In the genomic region with DNA sequence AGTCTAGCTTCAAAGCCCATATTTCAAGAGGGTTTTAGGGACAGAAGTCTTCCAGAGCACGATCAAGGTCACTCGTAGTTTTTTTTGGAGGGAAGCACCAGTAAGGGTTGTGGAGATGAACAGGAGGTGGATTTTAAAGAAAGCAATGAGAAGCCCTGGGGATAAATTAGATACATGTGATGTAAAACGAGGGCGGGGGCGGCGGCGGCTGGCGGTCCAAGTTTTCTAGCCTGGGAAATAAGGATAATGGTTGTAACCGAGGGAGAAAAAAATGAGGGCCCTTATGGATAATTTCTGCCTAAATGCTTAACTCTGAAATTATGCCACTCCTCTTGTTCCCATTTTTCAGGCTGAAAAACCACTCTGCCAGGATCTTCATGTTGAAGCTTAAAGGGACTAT, we compare ENCODE assay signal across 19 cellular contexts.
DNase-seq lines count a peak whose midpoint lies in the region; ATAC-seq and TF ChIP-seq lines count a peak whose summit lies in the region.
"Had no signal": no experiment of that assay in that cellular context is flagged by ENCODE, and none has a peak within 500 bp of the region (broad histone marks: within the 10 kb centered on the region; RNA-seq: fewer than 3 reads in every experiment).

No MANE protein-coding gene starts in this region.

- H3K4me3 ChIP-seq in esophagus muscularis mucosa (no peak overlapping the region), thyroid gland (replicated peaks in 1 of 3) (no peak overlapping the region)

- TF ChIP-seq EP300 in esophagus muscularis mucosa (IDR thresholded peaks at IDR 0.05) = no peak

- no peaks in the 10 kb centered on the region for H3K27me3 Mint-ChIP-seq in activated CD8-positive, alpha-beta T cell treated with anti-CD3 and anti-CD28 coated beads for 36 hours
- H3K27me3 Mint-ChIP-seq in activated CD8-positive, alpha-beta T cell treated with anti-CD3 and anti-CD28 coated beads, Interleukin-2, amount 10 ng/mL, durations not matched to agents 7 days and 5 days (ENCODE audit: low read depth) = no peaks in the 10 kb centered on the region
- H3K27me3 Mint-ChIP-seq in CD4-positive, alpha-beta T cell = no peaks in the 10 kb centered on the region
- H3K27me3 Mint-ChIP-seq in activated naive CD8-positive, alpha-beta T cell treated with anti-CD3 and anti-CD28 coated beads for 36 hours = no peaks in the 10 kb centered on the region
- H3K27me3 Mint-ChIP-seq in naive thymus-derived CD8-positive, alpha-beta T cell = no peaks in the 10 kb centered on the region

- ATAC-seq in activated CD8-positive, alpha-beta T cell treated with anti-CD3 and anti-CD28 coated beads for 36 hours = no peak
- no peak for ATAC-seq in activated CD8-positive, alpha-beta T cell treated with anti-CD3 and anti-CD28 coated beads, Interleukin-2, amount 10 ng/mL, durations not matched to agents 7 days and 5 days
- ATAC-seq in CD4-positive, alpha-beta T cell (ENCODE audit: poor library complexity) = no peak
- ATAC-seq in naive thymus-derived CD8-positive, alpha-beta T cell = no peak

- H3K4me3 Mint-ChIP-seq in activated CD8-positive, alpha-beta T cell treated with anti-CD3 and anti-CD28 coated beads for 36 hours = no peak overlapping the region
- no peak overlapping the region for H3K4me3 Mint-ChIP-seq in activated CD8-positive, alpha-beta T cell treated with anti-CD3 and anti-CD28 coated beads, Interleukin-2, amount 10 ng/mL, durations not matched to agents 7 days and 5 days
- peak overlapping the region; percentile 57 for H3K4me3 Mint-ChIP-seq in CD4-positive, alpha-beta T cell
- no peak overlapping the region for H3K4me3 Mint-ChIP-seq in activated naive CD8-positive, alpha-beta T cell treated with anti-CD3 and anti-CD28 coated beads for 36 hours
- H3K4me3 Mint-ChIP-seq in naive thymus-derived CD8-positive, alpha-beta T cell = peak overlapping the region in 7 of 10 donors; percentile 23 to 57 (median 43)

- TF ChIP-seq CTCF in activated CD8-positive, alpha-beta T cell treated with anti-CD3 and anti-CD28 coated beads for 36 hours (IDR thresholded peaks at IDR 0.05) = no peak
- no peak for TF ChIP-seq CTCF in CD4-positive, alpha-beta T cell (IDR thresholded peaks at IDR 0.05)
- TF ChIP-seq CTCF in esophagus muscularis mucosa (IDR thresholded peaks at IDR 0.05) = no peak
- TF ChIP-seq CTCF in thyroid gland (IDR thresholded peaks at IDR 0.05) = no peak

- peaks cover 70% of the 10 kb centered on the region for H3K4me1 Mint-ChIP-seq in activated CD8-positive, alpha-beta T cell treated with anti-CD3 and anti-CD28 coated beads for 36 hours (ENCODE audit: low read depth)
- H3K4me1 Mint-ChIP-seq in activated CD8-positive, alpha-beta T cell treated with anti-CD3 and anti-CD28 coated beads, Interleukin-2, amount 10 ng/mL, durations not matched to agents 7 days and 5 days (ENCODE audit: low read depth) = peaks cover 41% of the 10 kb centered on the region
- H3K4me1 Mint-ChIP-seq in CD4-positive, alpha-beta T cell (ENCODE audit: low read depth) = peaks cover 77% of the 10 kb centered on the region
- peaks cover 57% of the 10 kb centered on the region for H3K4me1 Mint-ChIP-seq in activated naive CD8-positive, alpha-beta T cell treated with anti-CD3 and anti-CD28 coated beads for 36 hours
- H3K4me1 Mint-ChIP-seq in naive thymus-derived CD8-positive, alpha-beta T cell = peaks cover 35 to 82% (median 70%) of the 10 kb centered on the region in 4 donors

- H3K4me1 ChIP-seq in esophagus muscularis mucosa (peaks cover 6 to 17% (median 9%) of the 10 kb centered on the region in 4 donors), thyroid gland (peaks cover 0 to 4% of the 10 kb centered on the region in 2 donors)

- TF ChIP-seq POLR2A in esophagus muscularis mucosa (IDR thresholded peaks at IDR 0.05; ENCODE audit: low read depth) (no peak), thyroid gland (IDR thresholded peaks at IDR 0.05) (no peak)

- CTCF ChIA-PET in activated CD8-positive, alpha-beta T cell treated with anti-CD3 and anti-CD28 coated beads for 36 hours (lab: Charles Lee) = interaction anchor here (1.1 to 1.6 kb wide), 2 partner anchors 11 to 20 kb away, joined by 3 to 4 read pairs; no protein-coding TSS in a partner anchor
- CTCF ChIA-PET in activated CD8-positive, alpha-beta T cell treated with anti-CD3 and anti-CD28 coated beads, Interleukin-2, amount 10 ng/mL, durations not matched to agents 7 days and 5 days (lab: Charles Lee) = no interaction called here
- CTCF ChIA-PET in CD4-positive, alpha-beta T cell (lab: Charles Lee) = no interaction called here

- H3K9me3 ChIP-seq in CD4-positive, alpha-beta T cell (ENCODE audit: control insufficient read depth, low read length) = no peaks in the 10 kb centered on the region
- H3K9me3 ChIP-seq in esophagus muscularis mucosa (peaks cover 0 to 5% (median 2%) of the 10 kb centered on the region in 4 donors), thyroid gland (no peaks in the 10 kb centered on the region)

- H3K36me3 Mint-ChIP-seq in activated CD8-positive, alpha-beta T cell treated with anti-CD3 and anti-CD28 coated beads for 36 hours (ENCODE audit: low read depth) = peaks cover 51% of the 10 kb centered on the region
- H3K36me3 Mint-ChIP-seq in activated CD8-positive, alpha-beta T cell treated with anti-CD3 and anti-CD28 coated beads, Interleukin-2, amount 10 ng/mL, durations not matched to agents 7 days and 5 days (ENCODE audit: low read depth) = peaks cover 51% of the 10 kb centered on the region
- peaks cover 56% of the 10 kb centered on the region for H3K36me3 Mint-ChIP-seq in CD4-positive, alpha-beta T cell (ENCODE audit: low read depth)
- peaks cover 60% of the 10 kb centered on the region for H3K36me3 Mint-ChIP-seq in activated naive CD8-positive, alpha-beta T cell treated with anti-CD3 and anti-CD28 coated beads for 36 hours
- H3K36me3 Mint-ChIP-seq in naive thymus-derived CD8-positive, alpha-beta T cell = peaks cover 6 to 36% (median 31%) of the 10 kb centered on the region in 3 donors

- peaks cover 21% of the 10 kb centered on the region for H3K9me3 Mint-ChIP-seq in activated CD8-positive, alpha-beta T cell treated with anti-CD3 and anti-CD28 coated beads for 36 hours
- H3K9me3 Mint-ChIP-seq in activated CD8-positive, alpha-beta T cell treated with anti-CD3 and anti-CD28 coated beads, Interleukin-2, amount 10 ng/mL, durations not matched to agents 7 days and 5 days (ENCODE audit: insufficient read depth) = peaks cover 29% of the 10 kb centered on the region
- H3K9me3 Mint-ChIP-seq in CD4-positive, alpha-beta T cell = no peaks in the 10 kb centered on the region
- H3K9me3 Mint-ChIP-seq in activated naive CD8-positive, alpha-beta T cell treated with anti-CD3 and anti-CD28 coated beads for 36 hours = peaks cover 16% of the 10 kb centered on the region
- peaks cover 0 to 6% (median 0%) of the 10 kb centered on the region in 9 donors for H3K9me3 Mint-ChIP-seq in naive thymus-derived CD8-positive, alpha-beta T cell

- DNase-seq in activated CD8-positive, alpha-beta T cell treated with anti-CD3 and anti-CD28 coated beads for 36 hours = no peak
- no peak for DNase-seq in activated CD8-positive, alpha-beta T cell treated with anti-CD3 and anti-CD28 coated beads, Interleukin-2, amount 10 ng/mL, durations not matched to agents 7 days and 5 days
- DNase-seq in CD4-positive, alpha-beta T cell = no peak
- DNase-seq in activated naive CD8-positive, alpha-beta T cell treated with anti-CD3 and anti-CD28 coated beads for 36 hours = no peak
- no peak for DNase-seq in naive thymus-derived CD8-positive, alpha-beta T cell
- DNase-seq in esophagus muscularis mucosa (ENCODE audit: extremely low spot score) = no peak
- no peak for DNase-seq in thyroid gland
- no peak for DNase-seq in DMS53 (lab: John Stamatoyannopoulos, UW)
- DNase-seq: 8988T, C1 segment of cervical spinal cord, IMR-90, NCI-H1105 treated with DMSO at 0.1 percent for 48 hours, NCI-H2029 treated with DMSO at 0.1 percent for 48 hours, NCI-H226, NCI-H510A treated with DMSO at 0.1 percent for 48 hours, NCI-H748 treated with DMSO at 0.1 percent for 48 hours, SIG-M5 had no signal

- 84% methylated on average over 9 of the region's 9 CpGs for WGBS in esophagus muscularis mucosa
- WGBS in thyroid gland, 2 donors = 82 to 84% methylated on average over 9 of the region's 9 CpGs

- no peaks in the 10 kb centered on the region for H3K36me3 ChIP-seq in esophagus muscularis mucosa
- H3K36me3 ChIP-seq in thyroid gland = no peaks in the 10 kb centered on the region

- intact Hi-C loops in activated CD8-positive, alpha-beta T cell treated with anti-CD3 and anti-CD28 coated beads for 36 hours (cut with micrococcal nuclease) = no loop called here
- intact Hi-C loops in CD4-positive, alpha-beta T cell (cut with DNase I, micrococcal nuclease) = no loop called here
- intact Hi-C loops in esophagus muscularis mucosa (cut with DNase I) = no loop called here
- intact Hi-C loops in thyroid gland (cut with DNase I) = no loop called here

- no peak overlapping the region for H3K27ac ChIP-seq in CD4-positive, alpha-beta T cell (ENCODE audit: low read depth, low read length)
- H3K27ac ChIP-seq in esophagus muscularis mucosa (replicated peaks in 1 of 4) (no peak overlapping the region), thyroid gland (no peak overlapping the region)
- H3K27ac ChIP-seq: KMS-11, RWPE1 had no signal

- H3K27ac Mint-ChIP-seq in activated CD8-positive, alpha-beta T cell treated with anti-CD3 and anti-CD28 coated beads for 36 hours = peak overlapping the region; percentile 56
- no peak overlapping the region for H3K27ac Mint-ChIP-seq in activated CD8-positive, alpha-beta T cell treated with anti-CD3 and anti-CD28 coated beads, Interleukin-2, amount 10 ng/mL, durations not matched to agents 7 days and 5 days
- no peak overlapping the region for H3K27ac Mint-ChIP-seq in CD4-positive, alpha-beta T cell
- peak overlapping the region; percentile 47 for H3K27ac Mint-ChIP-seq in activated naive CD8-positive, alpha-beta T cell treated with anti-CD3 and anti-CD28 coated beads for 36 hours
- peak overlapping the region in 7 of 10 donors; percentile 2 to 88 (median 78) for H3K27ac Mint-ChIP-seq in naive thymus-derived CD8-positive, alpha-beta T cell

- no peaks in the 10 kb centered on the region for H3K27me3 ChIP-seq in CD4-positive, alpha-beta T cell (ENCODE audit: control insufficient read depth, insufficient read depth, low read length)
- H3K27me3 ChIP-seq in esophagus muscularis mucosa = no peaks in the 10 kb centered on the region
- no peaks in the 10 kb centered on the region for H3K27me3 ChIP-seq in thyroid gland

- POLR2A ChIA-PET in activated CD8-positive, alpha-beta T cell treated with anti-CD3 and anti-CD28 coated beads for 36 hours (lab: Charles Lee) = interaction anchor here (0.8 to 1.2 kb wide), 3 partner anchors 8 to 211 kb away, joined by 3 to 4 read pairs (median 3); no protein-coding TSS in a partner anchor
- POLR2A ChIA-PET in activated CD8-positive, alpha-beta T cell treated with anti-CD3 and anti-CD28 coated beads, Interleukin-2, amount 10 ng/mL, durations not matched to agents 7 days and 5 days (lab: Charles Lee) = no interaction called here
- POLR2A ChIA-PET in CD4-positive, alpha-beta T cell (lab: Charles Lee) = interaction anchor here (1.5 to 1.6 kb wide), 2 partner anchors 9 to 111 kb away, joined by 4 to 8 read pairs; no protein-coding TSS in a partner anchor
- POLR2A ChIA-PET in naive thymus-derived CD8-positive, alpha-beta T cell (lab: Charles Lee) = no interaction called here

Comparison
In these comparisons a context has a peak if more than half of its experiments do, and no peak if none do; other contexts are left out.
1. H3K27ac Mint-ChIP-seq: peak in activated CD8-positive, alpha-beta T cell treated with anti-CD3 and anti-CD28 coated beads for 36 hours (single experiment), activated naive CD8-positive, alpha-beta T cell treated with anti-CD3 and anti-CD28 coated beads for 36 hours (single experiment) and naive thymus-derived CD8-positive, alpha-beta T cell (7 of 10); none in activated CD8-positive, alpha-beta T cell treated with anti-CD3 and anti-CD28 coated beads, Interleukin-2, amount 10 ng/mL, durations not matched to agents 7 days and 5 days (single experiment) and CD4-positive, alpha-beta T cell (single experiment).
2. POLR2A ChIA-PET loops: an anchor here in activated CD8-positive, alpha-beta T cell treated with anti-CD3 and anti-CD28 coated beads for 36 hours (0.8 to 1.2 kb wide) and CD4-positive, alpha-beta T cell (1.5 to 1.6 kb wide); none called in activated CD8-positive, alpha-beta T cell treated with anti-CD3 and anti-CD28 coated beads, Interleukin-2, amount 10 ng/mL, durations not matched to agents 7 days and 5 days and naive thymus-derived CD8-positive, alpha-beta T cell.
3. H3K4me3 Mint-ChIP-seq: peak in CD4-positive, alpha-beta T cell (single experiment) and naive thymus-derived CD8-positive, alpha-beta T cell (7 of 10); none in activated CD8-positive, alpha-beta T cell treated with anti-CD3 and anti-CD28 coated beads for 36 hours (single experiment), activated CD8-positive, alpha-beta T cell treated with anti-CD3 and anti-CD28 coated beads, Interleukin-2, amount 10 ng/mL, durations not matched to agents 7 days and 5 days (single experiment) and activated naive CD8-positive, alpha-beta T cell treated with anti-CD3 and anti-CD28 coated beads for 36 hours (single experiment).